ENCODE assay signal across 2 cellular contexts in the genomic region with DNA sequence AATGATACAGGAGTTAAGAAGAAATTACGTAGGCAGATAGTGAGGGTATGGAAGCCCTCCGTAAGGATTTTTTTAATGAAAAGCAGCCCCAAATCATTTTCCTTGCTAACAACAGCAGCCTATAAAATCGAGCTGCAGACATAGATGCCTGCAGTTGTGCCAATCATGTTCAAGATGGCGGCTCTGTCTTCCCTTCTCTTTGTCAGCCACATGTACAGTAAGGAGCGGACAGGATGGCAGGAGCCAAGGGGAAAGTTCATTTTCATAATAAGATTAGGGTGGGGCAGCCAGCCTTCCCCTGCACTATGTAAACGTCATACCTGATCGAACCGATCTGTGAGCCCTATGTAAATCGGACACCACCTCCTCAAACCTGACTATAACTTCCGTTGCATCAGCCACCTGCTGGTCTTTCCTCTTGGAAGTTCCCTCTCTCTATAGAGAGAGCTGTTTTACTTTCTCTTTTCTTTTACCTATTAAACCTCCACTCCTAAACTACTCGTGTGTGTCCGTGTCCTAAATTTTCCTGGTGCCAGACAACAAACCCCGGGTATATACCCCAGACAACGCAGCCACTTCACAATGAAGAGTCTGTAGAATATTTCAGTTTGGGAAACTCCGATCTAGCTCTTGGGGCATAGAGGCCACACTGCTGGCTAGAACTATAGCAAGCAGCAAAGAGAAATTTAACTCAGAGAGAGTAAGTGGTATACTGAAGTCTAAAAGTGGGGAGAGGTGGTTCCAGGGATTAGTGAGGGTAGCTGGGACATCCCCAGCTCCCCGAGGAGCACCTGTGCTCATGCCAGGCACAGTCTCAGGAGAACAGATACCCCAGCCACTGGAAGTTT.
TF ChIP-seq lines count a peak whose summit lies in the region.

No MANE protein-coding gene starts in this region.

TF ChIP-seq in GM23338, 12 proteins besides CTCF, POLR2A, EP300 and RAD21 (continues in another document):
- no peak for TF ChIP-seq ZNF114 (CRISPR knock-in tag; IDR thresholded peaks at IDR 0.05)
- no peak for TF ChIP-seq POLR2AphosphoS5 (IDR thresholded peaks at IDR 0.05; ENCODE audit: low read depth)
- TF ChIP-seq EZH2 (IDR thresholded peaks at IDR 0.05; ENCODE audit: low read depth, unreplicated experiment): no peak
- no peak for TF ChIP-seq ZNF331 (CRISPR knock-in tag; IDR thresholded peaks at IDR 0.05; ENCODE audit: low read depth)
- TF ChIP-seq, protein P1, sequence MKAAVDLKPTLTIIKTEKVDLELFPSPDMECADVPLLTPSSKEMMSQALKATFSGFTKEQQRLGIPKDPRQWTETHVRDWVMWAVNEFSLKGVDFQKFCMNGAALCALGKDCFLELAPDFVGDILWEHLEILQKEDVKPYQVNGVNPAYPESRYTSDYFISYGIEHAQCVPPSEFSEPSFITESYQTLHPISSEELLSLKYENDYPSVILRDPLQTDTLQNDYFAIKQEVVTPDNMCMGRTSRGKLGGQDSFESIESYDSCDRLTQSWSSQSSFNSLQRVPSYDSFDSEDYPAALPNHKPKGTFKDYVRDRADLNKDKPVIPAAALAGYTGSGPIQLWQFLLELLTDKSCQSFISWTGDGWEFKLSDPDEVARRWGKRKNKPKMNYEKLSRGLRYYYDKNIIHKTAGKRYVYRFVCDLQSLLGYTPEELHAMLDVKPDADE (IDR thresholded peaks at IDR 0.05): no peak
- no peak for TF ChIP-seq NANOG (IDR thresholded peaks at IDR 0.05; ENCODE audit: borderline replicate concordance)
- TF ChIP-seq EZH2phosphoT487 (IDR thresholded peaks at IDR 0.05; ENCODE audit: unreplicated experiment): no peak
- TF ChIP-seq, protein P2, sequence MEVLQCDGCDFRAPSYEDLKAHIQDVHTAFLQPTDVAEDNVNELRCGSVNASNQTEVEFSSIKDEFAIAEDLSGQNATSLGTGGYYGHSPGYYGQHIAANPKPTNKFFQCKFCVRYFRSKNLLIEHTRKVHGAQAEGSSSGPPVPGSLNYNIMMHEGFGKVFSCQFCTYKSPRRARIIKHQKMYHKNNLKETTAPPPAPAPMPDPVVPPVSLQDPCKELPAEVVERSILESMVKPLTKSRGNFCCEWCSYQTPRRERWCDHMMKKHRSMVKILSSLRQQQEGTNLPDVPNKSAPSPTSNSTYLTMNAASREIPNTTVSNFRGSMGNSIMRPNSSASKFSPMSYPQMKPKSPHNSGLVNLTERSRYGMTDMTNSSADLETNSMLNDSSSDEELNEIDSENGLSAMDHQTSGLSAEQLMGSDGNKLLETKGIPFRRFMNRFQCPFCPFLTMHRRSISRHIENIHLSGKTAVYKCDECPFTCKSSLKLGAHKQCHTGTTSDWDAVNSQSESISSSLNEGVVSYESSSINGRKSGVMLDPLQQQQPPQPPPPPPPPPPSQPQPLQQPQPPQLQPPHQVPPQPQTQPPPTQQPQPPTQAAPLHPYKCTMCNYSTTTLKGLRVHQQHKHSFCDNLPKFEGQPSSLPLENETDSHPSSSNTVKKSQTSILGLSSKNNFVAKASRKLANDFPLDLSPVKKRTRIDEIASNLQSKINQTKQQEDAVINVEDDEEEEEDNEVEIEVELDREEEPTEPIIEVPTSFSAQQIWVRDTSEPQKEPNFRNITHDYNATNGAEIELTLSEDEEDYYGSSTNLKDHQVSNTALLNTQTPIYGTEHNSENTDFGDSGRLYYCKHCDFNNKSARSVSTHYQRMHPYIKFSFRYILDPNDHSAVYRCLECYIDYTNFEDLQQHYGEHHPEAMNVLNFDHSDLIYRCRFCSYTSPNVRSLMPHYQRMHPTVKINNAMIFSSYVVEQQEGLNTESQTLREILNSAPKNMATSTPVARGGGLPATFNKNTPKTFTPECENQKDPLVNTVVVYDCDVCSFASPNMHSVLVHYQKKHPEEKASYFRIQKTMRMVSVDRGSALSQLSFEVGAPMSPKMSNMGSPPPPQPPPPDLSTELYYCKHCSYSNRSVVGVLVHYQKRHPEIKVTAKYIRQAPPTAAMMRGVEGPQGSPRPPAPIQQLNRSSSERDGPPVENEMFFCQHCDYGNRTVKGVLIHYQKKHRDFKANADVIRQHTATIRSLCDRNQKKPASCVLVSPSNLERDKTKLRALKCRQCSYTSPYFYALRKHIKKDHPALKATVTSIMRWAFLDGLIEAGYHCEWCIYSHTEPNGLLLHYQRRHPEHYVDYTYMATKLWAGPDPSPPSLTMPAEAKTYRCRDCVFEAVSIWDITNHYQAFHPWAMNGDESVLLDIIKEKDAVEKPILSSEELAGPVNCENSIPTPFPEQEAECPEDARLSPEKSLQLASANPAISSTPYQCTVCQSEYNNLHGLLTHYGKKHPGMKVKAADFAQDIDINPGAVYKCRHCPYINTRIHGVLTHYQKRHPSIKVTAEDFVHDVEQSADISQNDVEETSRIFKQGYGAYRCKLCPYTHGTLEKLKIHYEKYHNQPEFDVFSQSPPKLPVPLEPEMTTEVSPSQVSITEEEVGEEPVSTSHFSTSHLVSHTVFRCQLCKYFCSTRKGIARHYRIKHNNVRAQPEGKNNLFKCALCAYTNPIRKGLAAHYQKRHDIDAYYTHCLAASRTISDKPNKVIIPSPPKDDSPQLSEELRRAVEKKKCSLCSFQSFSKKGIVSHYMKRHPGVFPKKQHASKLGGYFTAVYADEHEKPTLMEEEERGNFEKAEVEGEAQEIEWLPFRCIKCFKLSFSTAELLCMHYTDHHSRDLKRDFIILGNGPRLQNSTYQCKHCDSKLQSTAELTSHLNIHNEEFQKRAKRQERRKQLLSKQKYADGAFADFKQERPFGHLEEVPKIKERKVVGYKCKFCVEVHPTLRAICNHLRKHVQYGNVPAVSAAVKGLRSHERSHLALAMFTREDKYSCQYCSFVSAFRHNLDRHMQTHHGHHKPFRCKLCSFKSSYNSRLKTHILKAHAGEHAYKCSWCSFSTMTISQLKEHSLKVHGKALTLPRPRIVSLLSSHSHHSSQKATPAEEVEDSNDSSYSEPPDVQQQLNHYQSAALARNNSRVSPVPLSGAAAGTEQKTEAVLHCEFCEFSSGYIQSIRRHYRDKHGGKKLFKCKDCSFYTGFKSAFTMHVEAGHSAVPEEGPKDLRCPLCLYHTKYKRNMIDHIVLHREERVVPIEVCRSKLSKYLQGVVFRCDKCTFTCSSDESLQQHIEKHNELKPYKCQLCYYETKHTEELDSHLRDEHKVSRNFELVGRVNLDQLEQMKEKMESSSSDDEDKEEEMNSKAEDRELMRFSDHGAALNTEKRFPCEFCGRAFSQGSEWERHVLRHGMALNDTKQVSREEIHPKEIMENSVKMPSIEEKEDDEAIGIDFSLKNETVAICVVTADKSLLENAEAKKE (CRISPR knock-in tag; IDR thresholded peaks at IDR 0.05): no peak
- no peak for TF ChIP-seq STAT1 (IDR thresholded peaks at IDR 0.05; ENCODE audit: unreplicated experiment)
- TF ChIP-seq CREB1 (CRISPR knock-in tag; IDR thresholded peaks at IDR 0.05; ENCODE audit: low read depth): no peak
- no peak for TF ChIP-seq JUNB (IDR thresholded peaks at IDR 0.05; ENCODE audit: unreplicated experiment)

TF ChIP-seq in H1, 55 proteins besides CTCF, POLR2A, EP300 and RAD21:
- TF ChIP-seq SUZ12 (IDR thresholded peaks at IDR 0.05; ENCODE audit: low read length): no peak
- TF ChIP-seq, protein P3, sequence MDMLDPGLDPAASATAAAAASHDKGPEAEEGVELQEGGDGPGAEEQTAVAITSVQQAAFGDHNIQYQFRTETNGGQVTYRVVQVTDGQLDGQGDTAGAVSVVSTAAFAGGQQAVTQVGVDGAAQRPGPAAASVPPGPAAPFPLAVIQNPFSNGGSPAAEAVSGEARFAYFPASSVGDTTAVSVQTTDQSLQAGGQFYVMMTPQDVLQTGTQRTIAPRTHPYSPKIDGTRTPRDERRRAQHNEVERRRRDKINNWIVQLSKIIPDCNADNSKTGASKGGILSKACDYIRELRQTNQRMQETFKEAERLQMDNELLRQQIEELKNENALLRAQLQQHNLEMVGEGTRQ (IDR thresholded peaks at IDR 0.05; ENCODE audit: low read length): no peak
- no peak for TF ChIP-seq SIRT6 (IDR thresholded peaks at IDR 0.05; ENCODE audit: low read length)
- TF ChIP-seq, protein P4, sequence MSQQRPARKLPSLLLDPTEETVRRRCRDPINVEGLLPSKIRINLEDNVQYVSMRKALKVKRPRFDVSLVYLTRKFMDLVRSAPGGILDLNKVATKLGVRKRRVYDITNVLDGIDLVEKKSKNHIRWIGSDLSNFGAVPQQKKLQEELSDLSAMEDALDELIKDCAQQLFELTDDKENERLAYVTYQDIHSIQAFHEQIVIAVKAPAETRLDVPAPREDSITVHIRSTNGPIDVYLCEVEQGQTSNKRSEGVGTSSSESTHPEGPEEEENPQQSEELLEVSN (IDR thresholded peaks at IDR 0.05): no peak
- no peak for TF ChIP-seq JUND (IDR thresholded peaks at IDR 0.05; ENCODE audit: low read length)
- no peak for TF ChIP-seq SP2 (IDR thresholded peaks at IDR 0.05; ENCODE audit: low read length)
TF ChIP-seq in H1: peak in this region for 0.
